ENCODE assay signal across 1 cellular context in the genomic region with DNA sequence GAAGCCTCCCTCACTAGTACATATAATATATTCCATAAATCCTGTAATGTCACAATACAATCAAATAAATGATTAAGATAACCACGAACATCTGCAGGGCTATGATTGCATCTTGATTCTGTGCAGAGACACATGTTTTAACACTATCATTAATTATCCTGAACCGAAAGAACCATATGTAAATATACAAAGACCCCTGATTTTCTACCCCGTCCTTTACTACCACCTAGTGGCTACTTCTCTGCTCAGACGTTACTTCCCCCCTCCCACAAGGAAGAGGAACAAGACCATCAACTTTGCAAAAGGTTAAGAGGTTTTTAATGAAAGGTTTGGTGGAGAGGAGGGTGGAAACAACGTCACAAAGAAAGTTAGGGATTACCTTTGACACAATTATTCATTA.
TF ChIP-seq lines count a peak whose summit lies in the region.

No MANE protein-coding gene starts in this region.

TF ChIP-seq in IMR-90, 13 proteins besides CTCF, POLR2A, EP300 and RAD21 (continued from another document):
- TF ChIP-seq, protein P1, sequence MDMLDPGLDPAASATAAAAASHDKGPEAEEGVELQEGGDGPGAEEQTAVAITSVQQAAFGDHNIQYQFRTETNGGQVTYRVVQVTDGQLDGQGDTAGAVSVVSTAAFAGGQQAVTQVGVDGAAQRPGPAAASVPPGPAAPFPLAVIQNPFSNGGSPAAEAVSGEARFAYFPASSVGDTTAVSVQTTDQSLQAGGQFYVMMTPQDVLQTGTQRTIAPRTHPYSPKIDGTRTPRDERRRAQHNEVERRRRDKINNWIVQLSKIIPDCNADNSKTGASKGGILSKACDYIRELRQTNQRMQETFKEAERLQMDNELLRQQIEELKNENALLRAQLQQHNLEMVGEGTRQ (IDR thresholded peaks at IDR 0.05; ENCODE audit: low read depth, low read length): no peak
- TF ChIP-seq RCOR1 (IDR thresholded peaks at IDR 0.05; ENCODE audit: insufficient replicate concordance, low read length) (no peak), CEBPB (IDR thresholded peaks at IDR 0.05; ENCODE audit: low read depth, low read length) (no peak)
